Comparison of ENCODE assay signal across 22 cellular contexts in genomic region chr18:48104703-48105102, GRCh38.
A peak's percentile ranks its signal among the peaks of the same experiment; 100 is the strongest.
DNase-seq lines count a peak whose midpoint lies in the region; ATAC-seq, FAIRE-seq and TF ChIP-seq lines count a peak whose summit lies in the region.
"Had no signal": no experiment of that assay in that cellular context is flagged by ENCODE, and none has a peak within 500 bp of the region (broad histone marks: within the 10 kb centered on the region; RNA-seq: fewer than 3 reads in every experiment).

No MANE protein-coding gene starts in this region.

- H3K4me2 ChIP-seq in H1 (ENCODE audit: insufficient read depth in 1 of 2, low read depth in 2 of 2, low read length in 2 of 2) (no peak overlapping the region), GM23248 (ENCODE audit: unreplicated experiment) (no peak overlapping the region)
- H3K4me2 ChIP-seq: GM23338 had no signal

- ATAC-seq in mucosa of descending colon, result peak; percentile 67
- ATAC-seq: GM12878 had no signal

- H4K20me1 ChIP-seq in H1 (replicated peaks in 1 of 2; ENCODE audit: control insufficient read depth in 1 of 2, insufficient read depth in 2 of 2, low read length in 2 of 2) (no peaks in the 10 kb centered on the region), GM23248 (ENCODE audit: insufficient read depth) (no peaks in the 10 kb centered on the region)

- no peak overlapping the region for H2AK5ac ChIP-seq in H1 (ENCODE audit: low read depth, low read length)

- POLR2A ChIA-PET in H1 (lab: Charles Lee; ENCODE audit: partially characterized antibody), result interaction anchor here (0.9 kb wide), 1 partner anchor 25 kb away, joined by 3 read pairs; no protein-coding TSS in a partner anchor

- no peak for TF ChIP-seq EP300 in H1 (IDR thresholded peaks at IDR 0.05; ENCODE audit: borderline replicate concordance in 1 of 2, low read depth in 2 of 2, low read length in 2 of 2)

- H3K9me2 ChIP-seq in GM23248 (ENCODE audit: insufficient read depth), result no peaks in the 10 kb centered on the region

- no peaks in the 10 kb centered on the region for H3K9me3 ChIP-seq in H1 (ENCODE audit: insufficient read depth in 2 of 2, low read depth in 1 of 2, low read length in 1 of 2)
- no peaks in the 10 kb centered on the region for H3K9me3 ChIP-seq in mucosa of descending colon
- no peaks in the 10 kb centered on the region for H3K9me3 ChIP-seq in small intestine (ENCODE audit: control insufficient read depth, low read depth)
- H3K9me3 ChIP-seq in GM23248 (ENCODE audit: low read depth), result no peaks in the 10 kb centered on the region
- H3K9me3 ChIP-seq: BE2C had no signal

- no peak overlapping the region for H2BK15ac ChIP-seq in H1 (ENCODE audit: low read length)

- H2BK20ac ChIP-seq in H1 (ENCODE audit: low read length), result no peak overlapping the region

- no peaks in the 10 kb centered on the region for H3K36me3 ChIP-seq in H1 (ENCODE audit: control insufficient read depth in 2 of 4, insufficient read depth in 4 of 4, low read length in 3 of 4)
- no peaks in the 10 kb centered on the region for H3K36me3 ChIP-seq in mucosa of descending colon (ENCODE audit: low read depth)
- no peaks in the 10 kb centered on the region for H3K36me3 ChIP-seq in small intestine (ENCODE audit: control insufficient read depth in 2 of 2, insufficient read depth in 2 of 2, low read length in 2 of 2)
- H3K36me3 ChIP-seq in GM23248 (ENCODE audit: low read depth), result no peaks in the 10 kb centered on the region
- H3K36me3 ChIP-seq: BE2C had no signal

- TF ChIP-seq POLR2A in H1 (IDR thresholded peaks at IDR 0.05; ENCODE audit: control extremely low read depth in 1 of 2, low read depth in 2 of 2, low read length in 2 of 2), result no peak

- no peaks in the 10 kb centered on the region for H3K79me1 ChIP-seq in H1 (ENCODE audit: low read depth, low read length)

- H3K9ac ChIP-seq in H1 (replicated peaks in 1 of 4; ENCODE audit: extremely low read depth in 1 of 4, low read depth in 3 of 4, low read length in 3 of 4), result no peak overlapping the region
- no peak overlapping the region for H3K9ac ChIP-seq in GM23248

- no peak overlapping the region for H2BK12ac ChIP-seq in H1 (ENCODE audit: low read depth, low read length)

- H3K4me1 ChIP-seq in H1 (replicated peaks in 1 of 4; ENCODE audit: control insufficient read depth in 3 of 4, insufficient read depth in 4 of 4, low read length in 3 of 4) (peaks cover 2 to 15% (median 9%) of the 10 kb centered on the region in 4 experiments), mucosa of descending colon (ENCODE audit: low read depth) (peaks cover 23% of the 10 kb centered on the region), small intestine (ENCODE audit: control insufficient read depth in 2 of 2, insufficient read depth in 1 of 2, low read depth in 1 of 2, low read length in 1 of 2) (no peaks in the 10 kb centered on the region), GM23248 (ENCODE audit: insufficient read depth) (no peaks in the 10 kb centered on the region)

- H3K23me2 ChIP-seq in H1 (ENCODE audit: low read depth, low read length), result peaks cover 5% of the 10 kb centered on the region; the same call in 1 of the 2 replicates

- DNase-seq in NCI-H524 treated with DMSO at 0.1 percent for 48 hours (lab: John Stamatoyannopoulos, UW) (peak; percentile 31), H1 (ENCODE audit: low read depth in 1 of 2, low spot score in 2 of 2) (no peak), mucosa of descending colon (peak in 2 of 3 donors; percentile 54 to 59), small intestine (peak; percentile 27), NCI-H345 (lab: John Stamatoyannopoulos, UW) (no peak), GM23248 (no peak), HCEC 1CT (no peak)
- DNase-seq: ACHN; BE2C; C1 segment of cervical spinal cord; CD4-positive, CD25-positive, alpha-beta regulatory T cell; CD8-positive, alpha-beta memory T cell; COR-L47; DMS 273 treated with DMSO at 0.1 percent for 48 hours; DMS53; DND-41; EL; H9 had no signal

- H3K27ac ChIP-seq in H1 (ENCODE audit: low read depth, low read length) (no peak overlapping the region), small intestine (ENCODE audit: low read depth in 1 of 2, low read length in 1 of 2) (no peak overlapping the region), GM23248 (no peak overlapping the region)
- H3K27ac ChIP-seq: HL-60 had no signal

- H3K14ac ChIP-seq in H1 (ENCODE audit: insufficient read length), result no peak overlapping the region

- 77% methylated on average over 6 of the region's 6 CpGs; no CpG with 5 or more reads in 1 of the 2 experiments for WGBS in H1 (ENCODE audit: extremely low coverage in 1 of 2, insufficient coverage in 1 of 2, insufficient read length in 1 of 2, insufficient replicate concordance in 2 of 2, low coverage in 1 of 2, low lambda C conversion rate in 2 of 2, missing lambda C conversion rate in 1 of 2), 2 experiments
- WGBS in small intestine, 3 donors, result 38 to 67% (median 48%) methylated on average over 6 of the region's 6 CpGs
- 40 to 48% methylated on average over 6 of the region's 6 CpGs for WGBS in GM23248 (ENCODE audit: low coverage in 1 of 2, low lambda C conversion rate in 2 of 2, missing lambda C conversion rate in 2 of 2), 2 experiments

- H3K79me2 ChIP-seq in H1 (ENCODE audit: control insufficient read depth in 1 of 2, insufficient read depth in 2 of 2, low read length in 2 of 2), result no peaks in the 10 kb centered on the region
- H3K79me2 ChIP-seq in GM23248 (ENCODE audit: insufficient read depth), result no peaks in the 10 kb centered on the region

- H2AFZ ChIP-seq in H1 (ENCODE audit: low read length) (no peak overlapping the region), GM23248 (no peak overlapping the region)
- H2AFZ ChIP-seq: GM23338 had no signal

- H3K4me3 ChIP-seq in H1 (ENCODE audit: extremely low read depth in 1 of 4, insufficient read depth in 2 of 4, low read depth in 3 of 4, low read length in 4 of 4) (no peak overlapping the region), mucosa of descending colon (no peak overlapping the region), small intestine (ENCODE audit: low read depth in 1 of 2, low read length in 2 of 2) (no peak overlapping the region), GM23248 (no peak overlapping the region)
- H3K4me3 ChIP-seq: GM12878, GM23338 had no signal

- no peak overlapping the region for H4K5ac ChIP-seq in H1 (ENCODE audit: insufficient read length, low read depth, low read length)

- H3K4ac ChIP-seq in H1 (replicated peaks; ENCODE audit: insufficient read length, low read depth, low read length), result no peak overlapping the region

- H3K27me3 ChIP-seq in H1 (replicated peaks in 1 of 4; ENCODE audit: control insufficient read depth in 3 of 4, extremely low read depth in 1 of 4, insufficient read depth in 3 of 4, low read length in 3 of 4), result peaks cover 0 to 2% (median 0%) of the 10 kb centered on the region in 4 experiments; a peak in 2 of 7 replicates
- peaks cover 0 to 2% of the 10 kb centered on the region in 2 donors for H3K27me3 ChIP-seq in small intestine (ENCODE audit: control insufficient read depth in 2 of 2, insufficient read depth in 2 of 2, low read length in 2 of 2)
- H3K27me3 ChIP-seq in GM23248 (replicated peaks; ENCODE audit: insufficient read depth), result peaks cover 24% of the 10 kb centered on the region
- H3K27me3 ChIP-seq: BE2C had no signal

- peak overlapping the region; percentile 36; the same call in 1 of the 2 replicates for H4K8ac ChIP-seq in H1 (ENCODE audit: extremely low read depth, insufficient read depth, low read length)

- CTCF ChIA-PET in H1 (lab: Charles Lee; ENCODE audit: partially characterized antibody), result interaction anchor here (0.7 to 2.5 kb wide), 20 partner anchors 10 to 342 kb away, joined by 3 to 18 read pairs (median 4); no protein-coding TSS in a partner anchor

- H3K23ac ChIP-seq in H1 (ENCODE audit: insufficient read length), result no peak overlapping the region

- intact Hi-C loops in mucosa of descending colon (cut with DNase I, micrococcal nuclease), result no loop called here

- no peak overlapping the region for H4K91ac ChIP-seq in H1 (replicated peaks; ENCODE audit: insufficient read length, low read length)

- H2BK120ac ChIP-seq in H1 (replicated peaks; ENCODE audit: low read depth, low read length), result no peak overlapping the region

- no peaks in the 10 kb centered on the region for H3F3A ChIP-seq in GM23248 (ENCODE audit: insufficient read depth)

- no peak for TF ChIP-seq CTCF in H1 (IDR thresholded peaks at IDR 0.05; ENCODE audit: control extremely low read depth in 1 of 3, insufficient read depth in 1 of 3, low read depth in 1 of 3, low read length in 3 of 3)
- no peak for TF ChIP-seq CTCF in mucosa of descending colon (IDR thresholded peaks at IDR 0.05)

- no peak for FAIRE-seq in H1 (lab: Jason Lieb, UNC)
- no peak for FAIRE-seq in small intestine (lab: Jason Lieb, UNC)
- FAIRE-seq: A204.1, GM12878 had no signal

- no peak overlapping the region for H2BK5ac ChIP-seq in H1 (ENCODE audit: low read depth, low read length)

- TF ChIP-seq RAD21 in H1 (IDR thresholded peaks at IDR 0.05 in 1 of 2, conservative IDR thresholded peaks at IDR 0.05 in 1 of 2; ENCODE audit: low read depth in 2 of 2, low read length in 2 of 2), result no peak

- H3K56ac ChIP-seq in H1 (replicated peaks; ENCODE audit: insufficient read length, low read depth, low read length), result no peak overlapping the region

- no peak overlapping the region for H3K18ac ChIP-seq in H1 (ENCODE audit: extremely low read depth, low read length)

- in situ Hi-C loops in GM23248 (cut with MboI), result no loop called here

TF ChIP-seq in H1, 55 proteins besides CTCF, POLR2A, EP300 and RAD21:
- TF ChIP-seq MAX (IDR thresholded peaks at IDR 0.05) (no peak), SIRT6 (IDR thresholded peaks at IDR 0.05; ENCODE audit: low read length) (no peak), EZH2 (IDR thresholded peaks at IDR 0.05; ENCODE audit: low read depth, low read length, severe bottlenecking) (no peak), RXRA (IDR thresholded peaks at IDR 0.05; ENCODE audit: insufficient read depth, low read depth, low read length) (no peak), SIX5 (IDR thresholded peaks at IDR 0.05; ENCODE audit: low read depth, low read length) (no peak)
TF ChIP-seq in H1: peak in this region for 0.

Comparison
In these comparisons a context has a peak if more than half of its experiments do, and no peak if none do; other contexts are left out.
1. DNase-seq: peak in NCI-H524 treated with DMSO at 0.1 percent for 48 hours (single experiment), mucosa of descending colon (2 of 3) and small intestine (single experiment); none in H1 (0 of 2), NCI-H345 (single experiment), GM23248 (single experiment) and HCEC 1CT (single experiment).